19 cellular contexts compared by ENCODE assay signal in the genomic region with DNA sequence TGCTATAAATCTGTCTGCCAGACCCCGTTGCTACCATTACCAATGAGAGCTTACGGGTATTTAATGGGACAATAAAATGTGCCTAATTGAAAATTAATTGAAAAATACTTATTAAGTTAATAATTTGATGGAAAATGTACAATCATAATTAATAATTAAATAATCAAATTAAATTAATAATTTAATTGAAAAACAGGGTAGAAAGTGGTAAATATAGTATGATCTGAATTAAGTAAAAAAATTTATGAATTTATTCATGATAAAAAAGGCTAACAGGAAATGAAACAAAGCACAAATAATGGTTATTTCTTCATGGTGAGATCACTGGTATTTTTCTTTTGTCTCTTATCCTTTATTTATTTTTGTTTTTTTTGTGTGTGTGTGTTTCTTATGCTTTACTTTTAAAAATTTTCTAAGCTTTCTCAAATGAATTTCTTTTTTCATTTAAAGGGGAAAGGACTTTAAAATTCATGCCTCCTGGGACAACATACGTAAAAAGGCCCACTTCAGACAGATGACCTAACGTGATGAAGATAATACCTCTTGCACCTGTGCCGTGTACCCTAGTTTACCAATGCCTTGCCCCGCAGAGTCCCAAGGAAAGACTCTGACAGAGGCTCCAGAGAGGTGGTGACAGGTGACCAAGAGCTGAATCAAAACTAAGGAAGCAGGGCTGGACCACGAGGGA. TPM values are rescaled to one million over a fixed set of nuclear protein-coding genes. Genes with fewer than 3 reads are reported as not detected.
DNase-seq lines count a peak whose midpoint lies in the region; ATAC-seq, FAIRE-seq and TF ChIP-seq lines count a peak whose summit lies in the region.
"Had no signal": no experiment of that assay in that cellular context is flagged by ENCODE, and none has a peak within 500 bp of the region (broad histone marks: within the 10 kb centered on the region; RNA-seq: fewer than 3 reads in every experiment).

No MANE protein-coding gene starts in this region.

- H3K9me3 ChIP-seq in OCI-LY3 (ENCODE audit: insufficient read depth, low read length): no peaks in the 10 kb centered on the region
- no peaks in the 10 kb centered on the region for H3K9me3 ChIP-seq in HepG2 (ENCODE audit: low read length)
- H3K9me3 ChIP-seq: Caco-2 had no signal

- H3K4me3 ChIP-seq in OCI-LY3 (ENCODE audit: low read length) (no peak overlapping the region), HepG2 (replicated peaks in 1 of 3; ENCODE audit: insufficient read depth in 1 of 3, low read depth in 2 of 3, low read length in 3 of 3) (no peak overlapping the region), brain microvascular endothelial cell (ENCODE audit: low read depth, low read length) (no peak overlapping the region)
- H3K4me3 ChIP-seq: GM12878 had no signal

- H2AFZ ChIP-seq in OCI-LY3 (ENCODE audit: low read depth, low read length) (no peak overlapping the region), HepG2 (ENCODE audit: low read length) (no peak overlapping the region)

- no peak overlapping the region for H3K9ac ChIP-seq in OCI-LY3 (ENCODE audit: low read length)
- H3K9ac ChIP-seq in HepG2 (ENCODE audit: insufficient read depth, low read depth, low read length): no peak overlapping the region

- no peak overlapping the region for H3K4me3 Mint-ChIP-seq in activated CD4-positive, alpha-beta T cell treated with anti-CD3 and anti-CD28 coated beads, Interleukin-2, amount 10 ng/mL, durations not matched to agents 7 days and 5 days
- H3K4me3 Mint-ChIP-seq in stimulated activated effector memory CD8-positive, alpha-beta T cell treated with anti-CD3 and anti-CD28 coated beads, Interleukin-12 subunit alpha, Interleukin-12 subunit beta, amount 100 ng/mL, for 72 hours: peak overlapping the region; percentile 13
- H3K4me3 Mint-ChIP-seq: CD4-positive, alpha-beta T cell had no signal

- peak overlapping the region; percentile 69 for H3K27ac Mint-ChIP-seq in activated CD4-positive, alpha-beta T cell treated with anti-CD3 and anti-CD28 coated beads, Interleukin-2, amount 10 ng/mL, durations not matched to agents 7 days and 5 days
- peak overlapping the region; percentile 63 for H3K27ac Mint-ChIP-seq in stimulated activated effector memory CD8-positive, alpha-beta T cell treated with anti-CD3 and anti-CD28 coated beads, Interleukin-12 subunit alpha, Interleukin-12 subunit beta, amount 100 ng/mL, for 72 hours
- H3K27ac Mint-ChIP-seq: CD4-positive, alpha-beta T cell had no signal

- peaks cover 22% of the 10 kb centered on the region for H3K4me1 Mint-ChIP-seq in activated CD4-positive, alpha-beta T cell treated with anti-CD3 and anti-CD28 coated beads, Interleukin-2, amount 10 ng/mL, durations not matched to agents 7 days and 5 days
- H3K4me1 Mint-ChIP-seq in stimulated activated effector memory CD8-positive, alpha-beta T cell treated with anti-CD3 and anti-CD28 coated beads, Interleukin-12 subunit alpha, Interleukin-12 subunit beta, amount 100 ng/mL, for 72 hours: peaks cover 21% of the 10 kb centered on the region

- no peak for TF ChIP-seq RAD21 in HepG2 (CRISPR knock-in tag; IDR thresholded peaks at IDR 0.05)

- H3K79me2 ChIP-seq in OCI-LY3 (ENCODE audit: low read length) (no peaks in the 10 kb centered on the region), HepG2 (ENCODE audit: insufficient read depth, low read length) (no peaks in the 10 kb centered on the region)

- in situ Hi-C loops in HepG2 (cut with HindIII; ENCODE audit: extremely low pct_ligation_motif_present, low pct_unique_long_range_greater_than_20kb) (no loop called here), brain microvascular endothelial cell (cut with HindIII; ENCODE audit: low pct_ligation_motif_present, low sequenced_read_pairs) (no loop called here)

- CTCF ChIA-PET in activated CD4-positive, alpha-beta T cell treated with anti-CD3 and anti-CD28 coated beads, Interleukin-2, amount 10 ng/mL, durations not matched to agents 7 days and 5 days (lab: Charles Lee): no interaction called here
- CTCF ChIA-PET in HepG2 (lab: Yijun Ruan, JAX; ENCODE audit: low intra/inter-chr PET ratio, low total read pairs): no interaction called here

- DNase-seq in activated CD4-positive, alpha-beta T cell treated with anti-CD3 and anti-CD28 coated beads, Interleukin-2, amount 10 ng/mL, durations not matched to agents 7 days and 5 days: no peak
- DNase-seq in activated CD4-positive, alpha-beta T cell treated with anti-CD3 and anti-CD28 coated beads for 4 hours: no peak
- no peak for DNase-seq in stimulated activated effector memory CD8-positive, alpha-beta T cell treated with anti-CD3 and anti-CD28 coated beads, Interleukin-12 subunit alpha, Interleukin-12 subunit beta, amount 100 ng/mL, for 72 hours (ENCODE audit: low spot score in 2 of 2)
- DNase-seq in HepG2 (ENCODE audit: low spot score) (no peak), brain microvascular endothelial cell (no peak)
- no peak for DNase-seq in stimulated activated CD4-positive, alpha-beta T cell treated with anti-CD3 and anti-CD28 coated beads, Interleukin-4, amount 100 ng/mL, for 24 hours
- DNase-seq: Caco-2, GOT3, KG1, NCI-H1417 treated with DMSO at 0.1 percent for 48 hours, NCI-H2029, NCI-H2171 treated with DMSO at 0.1 percent for 48 hours, NCI-H446 had no signal

- H3K4me1 ChIP-seq in OCI-LY3 (ENCODE audit: low read length) (peaks cover 8% of the 10 kb centered on the region), HepG2 (ENCODE audit: insufficient read depth, low read length) (peaks cover 10% of the 10 kb centered on the region)
- H3K4me1 ChIP-seq: Caco-2 had no signal

- no TSS peak for BruUV-seq in HepG2 (replicated peaks; lab: Mats Ljungman, UMichigan)

- no peaks in the 10 kb centered on the region for H3K27me3 ChIP-seq in OCI-LY3 (ENCODE audit: low read depth, low read length)
- peaks cover 4 to 29% of the 10 kb centered on the region in 2 experiments for H3K27me3 ChIP-seq in HepG2 (ENCODE audit: control insufficient read depth in 1 of 2, insufficient read depth in 2 of 2, low read length in 2 of 2)
- no peaks in the 10 kb centered on the region for H3K27me3 ChIP-seq in brain microvascular endothelial cell (replicated peaks)

- 60% methylated on average over 7 of the region's 7 CpGs for WGBS in HepG2 (ENCODE audit: low lambda C conversion rate)

- H3K36me3 ChIP-seq in OCI-LY3 (replicated peaks; ENCODE audit: low read depth, low read length) (no peaks in the 10 kb centered on the region), HepG2 (replicated peaks in 1 of 2; ENCODE audit: control insufficient read depth in 1 of 2, insufficient read depth in 2 of 2, low read length in 2 of 2) (no peaks in the 10 kb centered on the region), brain microvascular endothelial cell (replicated peaks) (no peaks in the 10 kb centered on the region)

- no peak for TF ChIP-seq POLR2A in HepG2 (IDR thresholded peaks at IDR 0.05; ENCODE audit: insufficient read depth in 1 of 2, low read depth in 2 of 2, low read length in 2 of 2)

- H3K36me3 Mint-ChIP-seq in activated CD4-positive, alpha-beta T cell treated with anti-CD3 and anti-CD28 coated beads, Interleukin-2, amount 10 ng/mL, durations not matched to agents 7 days and 5 days (ENCODE audit: low read depth): no peaks in the 10 kb centered on the region
- H3K36me3 Mint-ChIP-seq in stimulated activated effector memory CD8-positive, alpha-beta T cell treated with anti-CD3 and anti-CD28 coated beads, Interleukin-12 subunit alpha, Interleukin-12 subunit beta, amount 100 ng/mL, for 72 hours: peaks cover 6% of the 10 kb centered on the region

- H3K27me3 Mint-ChIP-seq in activated CD4-positive, alpha-beta T cell treated with anti-CD3 and anti-CD28 coated beads, Interleukin-2, amount 10 ng/mL, durations not matched to agents 7 days and 5 days: peaks cover 12% of the 10 kb centered on the region
- H3K27me3 Mint-ChIP-seq: CD4-positive, alpha-beta T cell had no signal

- H3K4me2 ChIP-seq in OCI-LY3 (ENCODE audit: low read length) (peak overlapping the region; percentile 25; the same call in 1 of the 2 replicates), HepG2 (ENCODE audit: low read depth, low read length) (no peak overlapping the region)

- FAIRE-seq in endometrium (lab: Jason Lieb, UNC): peak; percentile 87
- FAIRE-seq in HepG2 (lab: Jason Lieb, UNC): no peak

- TF ChIP-seq EP300 in HepG2 (IDR thresholded peaks at IDR 0.05; ENCODE audit: low read depth in 2 of 2, low read length in 2 of 2): no peak
- no peak for TF ChIP-seq EP300 in HepG2 (CRISPR knock-in tag; IDR thresholded peaks at IDR 0.05; ENCODE audit: borderline replicate concordance)

- intact Hi-C loops in HepG2 (cut with micrococcal nuclease; ENCODE audit: unreplicated experiment): no loop called here

- no peaks in the 10 kb centered on the region for H4K20me1 ChIP-seq in OCI-LY3 (ENCODE audit: insufficient read depth, low read length)
- no peaks in the 10 kb centered on the region for H4K20me1 ChIP-seq in HepG2 (ENCODE audit: insufficient read depth, low read length)

- no peak overlapping the region for H3K27ac ChIP-seq in OCI-LY3 (ENCODE audit: low read length)
- no peak overlapping the region for H3K27ac ChIP-seq in HepG2 (ENCODE audit: extremely low read length, insufficient read depth, low read length)
- H3K27ac ChIP-seq in brain microvascular endothelial cell: no peak overlapping the region
- H3K27ac ChIP-seq: 22Rv1 had no signal

- H3K9me3 Mint-ChIP-seq in activated CD4-positive, alpha-beta T cell treated with anti-CD3 and anti-CD28 coated beads, Interleukin-2, amount 10 ng/mL, durations not matched to agents 7 days and 5 days: no peaks in the 10 kb centered on the region
- H3K9me3 Mint-ChIP-seq in stimulated activated effector memory CD8-positive, alpha-beta T cell treated with anti-CD3 and anti-CD28 coated beads, Interleukin-12 subunit alpha, Interleukin-12 subunit beta, amount 100 ng/mL, for 72 hours: no peaks in the 10 kb centered on the region
- H3K9me3 Mint-ChIP-seq: CD4-positive, alpha-beta T cell had no signal

- TF ChIP-seq CTCF in OCI-LY3 (IDR thresholded peaks at IDR 0.05; ENCODE audit: low read depth, low read length): no peak
- no peak for TF ChIP-seq CTCF in HepG2 (CRISPR knock-in tag; IDR thresholded peaks at IDR 0.05)
- TF ChIP-seq CTCF in brain microvascular endothelial cell (IDR thresholded peaks at IDR 0.05; ENCODE audit: low read depth, low read length, missing control alignments): no peak

- POLR2A ChIA-PET in activated CD4-positive, alpha-beta T cell treated with anti-CD3 and anti-CD28 coated beads, Interleukin-2, amount 10 ng/mL, durations not matched to agents 7 days and 5 days (lab: Charles Lee): interaction anchor here (0.7 kb wide), 1 partner anchor 94 kb away, joined by 3 read pairs; no protein-coding TSS in a partner anchor
- POLR2A ChIA-PET in HepG2 (lab: Yijun Ruan, JAX): no interaction called here

- ATAC-seq in stimulated activated effector memory CD8-positive, alpha-beta T cell treated with anti-CD3 and anti-CD28 coated beads, Interleukin-12 subunit alpha, Interleukin-12 subunit beta, amount 100 ng/mL, for 72 hours: no peak
- ATAC-seq in HepG2: no peak
- ATAC-seq: HCT116 had no signal

RNA-seq across cellular contexts. Expression of a gene that starts 24.0 kb away (rescaled TPM):
- 1 to 10 TPM; 1.2 to 1.4 TPM for total RNA-seq in activated CD4-positive, alpha-beta T cell treated with anti-CD3 and anti-CD28 coated beads, Interleukin-2, amount 10 ng/mL, durations not matched to agents 7 days and 5 days
- total RNA-seq in HepG2 (2016; rRNA removed; fragmentation: Illumina TruSeq; extraction: Trizol): 19.2 and 29.2 TPM in 2 replicates
- 24.1 and 24.5 TPM in 2 replicates for total RNA-seq in HepG2 (2016; cell fraction: cytosol; rRNA removed; fragmentation: Illumina TruSeq; extraction: Trizol; ENCODE audit: low read depth)
- 16.2 and 29.2 TPM in 2 replicates for total RNA-seq in HepG2 (2016; cell fraction: insoluble cytoplasmic fraction; rRNA removed; fragmentation: Illumina TruSeq; extraction: Trizol)
- 50.6 and 51.0 TPM in 2 replicates for total RNA-seq in HepG2 (2016; cell fraction: membrane; rRNA removed; fragmentation: Illumina TruSeq; extraction: Trizol)
- total RNA-seq in HepG2 (2016; cell fraction: nucleus; rRNA removed; fragmentation: Illumina TruSeq; extraction: Trizol): 14.5 and 14.9 TPM in 2 replicates
- 18.9 and 23.8 TPM in 2 replicates for polyA plus RNA-seq in HepG2 (2011; rRNA removed)
- polyA plus RNA-seq in HepG2 (2011; cell fraction: cytosol; rRNA removed): 20.3 and 28.6 TPM in 2 replicates
- 25.5 and 28.6 TPM in 2 replicates for polyA plus RNA-seq in HepG2 (2011; cell fraction: nucleus; rRNA removed)
- 42.6 and 48.4 TPM in 2 replicates for polyA plus RNA-seq in HepG2 (2012)
- 68.3 and 74.3 TPM in 2 replicates for polyA plus RNA-seq in HepG2 (2016; cell fraction: cytosol; fragmentation: Illumina TruSeq; extraction: Trizol; ENCODE audit: low read depth)
- polyA plus RNA-seq in HepG2 (2016; cell fraction: insoluble cytoplasmic fraction; fragmentation: Illumina TruSeq; extraction: Trizol; ENCODE audit: low read depth): 28.2 and 39.1 TPM in 2 replicates
- 81.0 and 95.6 TPM in 2 replicates for polyA plus RNA-seq in HepG2 (2016; cell fraction: membrane; fragmentation: Illumina TruSeq; extraction: Trizol; ENCODE audit: low read depth)
- polyA plus RNA-seq in HepG2 (2016; cell fraction: nucleus; fragmentation: Illumina TruSeq; extraction: Trizol; ENCODE audit: insufficient read depth, low read depth): 27.8 and 30.7 TPM in 2 replicates
- polyA minus RNA-seq in HepG2 (2011; rRNA and poly(A)+ RNA removed; ENCODE audit: low replicate concordance): 26.4 and 69.1 TPM in 2 replicates
- 27.2 and 30.5 TPM in 2 replicates for polyA minus RNA-seq in HepG2 (2011; cell fraction: cytosol; rRNA and poly(A)+ RNA removed)
- polyA minus RNA-seq in HepG2 (2011; cell fraction: nucleus; rRNA and poly(A)+ RNA removed): 13.6 and 15.8 TPM in 2 replicates

Comparison
In these comparisons a context has a peak if more than half of its experiments do, and no peak if none do; other contexts are left out.
1. RNA of a gene that starts 24.0 kb away (total RNA-seq): 14.5 to 51.0 TPM in HepG2; 1.2 to 1.4 TPM in activated CD4-positive, alpha-beta T cell treated with anti-CD3 and anti-CD28 coated beads, Interleukin-2, amount 10 ng/mL, durations not matched to agents 7 days and 5 days; every median in the first group is over 4 times any median in the second.